9 cellular contexts compared by ENCODE assay signal in genomic region chrX:149512225-149512885, GRCh38. TPM values are rescaled to one million over a fixed set of nuclear protein-coding genes. Genes with fewer than 3 reads are reported as not detected.
DNase-seq lines count a peak whose midpoint lies in the region; ATAC-seq and TF ChIP-seq lines count a peak whose summit lies in the region.
"Had no signal": no experiment of that assay in that cellular context is flagged by ENCODE, and none has a peak within 500 bp of the region (broad histone marks: within the 10 kb centered on the region; RNA-seq: fewer than 3 reads in every experiment).

No MANE protein-coding gene starts in this region.

- peak; percentile 62 for TF ChIP-seq CTCF in NB4 (IDR thresholded peaks at IDR 0.05; ENCODE audit: low read depth, low read length)

- no peak for TF ChIP-seq POLR2A in NB4 (IDR thresholded peaks at IDR 0.05; ENCODE audit: extremely low read depth, insufficient read length)

- H3K4me3 Mint-ChIP-seq in stimulated activated effector memory CD8-positive, alpha-beta T cell treated with anti-CD3 and anti-CD28 coated beads, Interleukin-12 subunit alpha, Interleukin-12 subunit beta, amount 100 ng/mL, for 72 hours = no peak overlapping the region

- H3K9me3 Mint-ChIP-seq in stimulated activated effector memory CD8-positive, alpha-beta T cell treated with anti-CD3 and anti-CD28 coated beads, Interleukin-12 subunit alpha, Interleukin-12 subunit beta, amount 100 ng/mL, for 72 hours = no peaks in the 10 kb centered on the region

- H3K27ac ChIP-seq in caudate nucleus (ENCODE audit: low read depth, low read length) = no peak overlapping the region

- no peaks in the 10 kb centered on the region for H3K36me3 Mint-ChIP-seq in stimulated activated effector memory CD8-positive, alpha-beta T cell treated with anti-CD3 and anti-CD28 coated beads, Interleukin-12 subunit alpha, Interleukin-12 subunit beta, amount 100 ng/mL, for 72 hours

- ATAC-seq in HG02588 (IDR thresholded peaks at IDR 0.05; ENCODE audit: unreplicated experiment) = peak; percentile 86
- ATAC-seq in left lobe of liver = peak; percentile 98
- peak; percentile 81 for ATAC-seq in stimulated activated effector memory CD8-positive, alpha-beta T cell treated with anti-CD3 and anti-CD28 coated beads, Interleukin-12 subunit alpha, Interleukin-12 subunit beta, amount 100 ng/mL, for 72 hours

- no peak overlapping the region for H3K4me3 ChIP-seq in NB4 (ENCODE audit: low read depth, low read length)

- H3K27ac Mint-ChIP-seq in stimulated activated effector memory CD8-positive, alpha-beta T cell treated with anti-CD3 and anti-CD28 coated beads, Interleukin-12 subunit alpha, Interleukin-12 subunit beta, amount 100 ng/mL, for 72 hours = peak overlapping the region; percentile 74

- peak; percentile 27 for DNase-seq in NK-92 treated with Interleukin-12 subunit alpha and Interleukin-12 subunit beta, amount 100 ng/mL, for 24 hours (lab: John Stamatoyannopoulos, UW)
- no peak for DNase-seq in NK-92 (lab: John Stamatoyannopoulos, UW; ENCODE audit: unreplicated experiment)
- DNase-seq in NB4 (ENCODE audit: low read depth) = peak; percentile 68
- DNase-seq in UCSD-AML1 (lab: John Stamatoyannopoulos, UW; ENCODE audit: unreplicated experiment) = peak; percentile 67
- peak in 40 of 61 donors; percentile 1 to 60 (median 20) for DNase-seq in caudate nucleus (lab: John Stamatoyannopoulos, UW)
- peak; percentile 54 for DNase-seq in left lobe of liver (ENCODE audit: low spot score)
- DNase-seq in stimulated activated effector memory CD8-positive, alpha-beta T cell treated with anti-CD3 and anti-CD28 coated beads, Interleukin-12 subunit alpha, Interleukin-12 subunit beta, amount 100 ng/mL, for 72 hours (ENCODE audit: low spot score in 2 of 2) = peak; percentile 32 to 68

- H3K4me1 Mint-ChIP-seq in stimulated activated effector memory CD8-positive, alpha-beta T cell treated with anti-CD3 and anti-CD28 coated beads, Interleukin-12 subunit alpha, Interleukin-12 subunit beta, amount 100 ng/mL, for 72 hours = peaks cover 35% of the 10 kb centered on the region

RNA-seq across cellular contexts. Expression of gene IDS, which starts 7.2 kb away (rescaled TPM):
- total RNA-seq in left lobe of liver = 16.3 TPM

RNA-seq across cellular contexts. Expression of gene EOLA1, which starts 28.5 kb away (rescaled TPM):
- 13.5 TPM for total RNA-seq in left lobe of liver

RNA-seq across cellular contexts. Expression of gene HSFX3, which starts 37.4 kb away (rescaled TPM):
- not detected for total RNA-seq in left lobe of liver
- total RNA-seq: mononuclear cell had no signal
